ENCODE assay signal across 9 cellular contexts in the genomic region with DNA sequence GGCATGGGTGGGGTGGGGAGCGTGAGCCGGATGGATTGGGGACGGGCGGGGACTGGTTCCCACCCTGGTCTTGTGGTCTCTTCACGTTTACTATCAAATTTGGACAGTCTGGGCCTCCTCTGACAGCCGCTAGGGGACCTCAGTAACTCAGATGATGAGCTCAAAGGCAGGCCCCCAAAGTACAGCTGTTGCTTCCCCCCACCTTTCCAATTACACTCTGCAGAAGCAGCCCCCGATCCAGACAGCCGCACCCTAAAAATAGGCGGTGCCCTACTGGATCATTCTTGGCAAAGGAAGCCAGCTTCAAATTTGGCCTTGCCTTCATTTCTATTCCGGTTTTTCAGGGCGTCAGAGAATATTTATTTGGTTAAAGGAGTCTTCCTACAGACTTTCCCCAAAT. TPM values are rescaled to one million over a fixed set of nuclear protein-coding genes. Genes with fewer than 3 reads are reported as not detected.
DNase-seq lines count a peak whose midpoint lies in the region; ATAC-seq, FAIRE-seq and TF ChIP-seq lines count a peak whose summit lies in the region.
"Had no signal": no experiment of that assay in that cellular context is flagged by ENCODE, and none has a peak within 500 bp of the region (broad histone marks: within the 10 kb centered on the region; RNA-seq: fewer than 3 reads in every experiment).

No MANE protein-coding gene starts in this region.

- FAIRE-seq in endothelial cell of umbilical vein (lab: Jason Lieb, UNC) = no peak

- peaks cover 13% of the 10 kb centered on the region for H3F3A ChIP-seq in neural progenitor cell (ENCODE audit: low read depth)

- H3K27ac ChIP-seq in endothelial cell of umbilical vein (ENCODE audit: insufficient read depth, low read depth, low read length) (no peak overlapping the region), neural progenitor cell (no peak overlapping the region)
- H3K27ac ChIP-seq: 22Rv1 had no signal

- CTCF ChIA-PET in endothelial cell of umbilical vein (lab: Charles Lee) = interaction anchor here (0.9 to 2.4 kb wide), 23 partner anchors 9 to 886 kb away, joined by 3 to 30 read pairs (median 4); no protein-coding TSS in a partner anchor

- H3K79me2 ChIP-seq in endothelial cell of umbilical vein (ENCODE audit: control insufficient read depth, insufficient read depth, low read length) (peaks cover 28% of the 10 kb centered on the region), neural progenitor cell (ENCODE audit: low read depth) (peaks cover 12% of the 10 kb centered on the region)

- ATAC-seq in HG03097 (IDR thresholded peaks at IDR 0.05; ENCODE audit: low FRiP score, unreplicated experiment) = no peak

- peak; percentile 40 for DNase-seq in NCI-H1694 treated with DMSO at 0.1 percent for 48 hours (lab: John Stamatoyannopoulos, UW)
- no peak for DNase-seq in NCI-H1694 (lab: John Stamatoyannopoulos, UW)
- peak in 3 of 5 experiments; percentile 14 to 56 (median 53) for DNase-seq in T-helper 2 cell
- DNase-seq in endothelial cell of umbilical vein (ENCODE audit: low read depth, low spot score) = peak; percentile 45
- peak; percentile 58 for DNase-seq in neural progenitor cell (ENCODE audit: low spot score)
- no peak for DNase-seq in midbrain (lab: John Stamatoyannopoulos, UW)
- no peak for DNase-seq in NCI-H1048 (lab: John Stamatoyannopoulos, UW)

- H3K4me3 ChIP-seq in endothelial cell of umbilical vein (replicated peaks in 1 of 3; ENCODE audit: insufficient read depth in 1 of 3, low read depth in 1 of 3, low read length in 3 of 3) (no peak overlapping the region), neural progenitor cell (no peak overlapping the region)

- no peaks in the 10 kb centered on the region for H3K27me3 ChIP-seq in endothelial cell of umbilical vein (ENCODE audit: control insufficient read depth in 2 of 2, insufficient read depth in 2 of 2, low read length in 2 of 2)
- H3K27me3 ChIP-seq in neural progenitor cell = peaks cover 41% of the 10 kb centered on the region

- POLR2A ChIA-PET in endothelial cell of umbilical vein (lab: Charles Lee) = interaction anchor here (0.9 to 1.5 kb wide), 2 partner anchors 13 to 128 kb away, joined by 4 read pairs; no protein-coding TSS in a partner anchor

- H3K36me3 Mint-ChIP-seq in neural progenitor cell = no peaks in the 10 kb centered on the region

- H3K9me3 Mint-ChIP-seq in neural progenitor cell = no peaks in the 10 kb centered on the region

- intact Hi-C loops in endothelial cell of umbilical vein (cut with micrococcal nuclease) = loop anchor here (5.0 kb wide), 3 partner anchors 586 to 881 kb away; no protein-coding TSS in a partner anchor

- H3K36me3 ChIP-seq in endothelial cell of umbilical vein (ENCODE audit: control insufficient read depth in 2 of 2, extremely low read depth in 1 of 2, insufficient read depth in 2 of 2, low read length in 2 of 2) = no peaks in the 10 kb centered on the region
- no peaks in the 10 kb centered on the region for H3K36me3 ChIP-seq in neural progenitor cell

- peaks cover 25% of the 10 kb centered on the region for H3K4me1 ChIP-seq in endothelial cell of umbilical vein (ENCODE audit: control insufficient read depth, extremely low read depth, insufficient read depth, low read length)
- peaks cover 12% of the 10 kb centered on the region for H3K4me1 ChIP-seq in neural progenitor cell

- H3K4me2 ChIP-seq in endothelial cell of umbilical vein (ENCODE audit: insufficient read depth, low read length) (no peak overlapping the region), neural progenitor cell (no peak overlapping the region)

- no peak overlapping the region for H3K9ac ChIP-seq in endothelial cell of umbilical vein (replicated peaks; ENCODE audit: extremely low read depth, insufficient read depth, low read length)
- no peak overlapping the region for H3K9ac ChIP-seq in neural progenitor cell

- H3K9me1 ChIP-seq in endothelial cell of umbilical vein (replicated peaks; ENCODE audit: control insufficient read depth, extremely low read depth, insufficient read depth, low read length) = no peaks in the 10 kb centered on the region

- peaks cover 21% of the 10 kb centered on the region for H3K4me1 Mint-ChIP-seq in neural progenitor cell

- TF ChIP-seq POLR2A in endothelial cell of umbilical vein (IDR thresholded peaks at IDR 0.05; ENCODE audit: low read depth, low read length) = no peak

- H2AFZ ChIP-seq in endothelial cell of umbilical vein (ENCODE audit: low read depth, low read length) (no peak overlapping the region), neural progenitor cell (replicated peaks) (no peak overlapping the region)

- H3K27ac Mint-ChIP-seq in neural progenitor cell = no peak overlapping the region

- H3K9me3 ChIP-seq in endothelial cell of umbilical vein (replicated peaks; ENCODE audit: control insufficient read depth, insufficient read depth, low read length) (no peaks in the 10 kb centered on the region), neural progenitor cell (ENCODE audit: low read depth) (no peaks in the 10 kb centered on the region)

- peak overlapping the region; percentile 91 for H3K4me3 Mint-ChIP-seq in neural progenitor cell

- H4K20me1 ChIP-seq in endothelial cell of umbilical vein (replicated peaks; ENCODE audit: control insufficient read depth, extremely low read depth, insufficient read depth, low read length) (no peaks in the 10 kb centered on the region), neural progenitor cell (ENCODE audit: low read depth) (peaks cover 13% of the 10 kb centered on the region)

- TF ChIP-seq CTCF in endothelial cell of umbilical vein (IDR thresholded peaks at IDR 0.05; ENCODE audit: extremely low read depth in 1 of 2, insufficient read depth in 1 of 2, low read depth in 1 of 2, low read length in 2 of 2) (peak; percentile 39 to 61), neural progenitor cell (IDR thresholded peaks at IDR 0.05) (peak; percentile 60)

- BruUV-seq in endothelial cell of umbilical vein (replicated peaks; lab: Mats Ljungman, UMichigan) = no TSS peak

- H3K27me3 Mint-ChIP-seq in neural progenitor cell (ENCODE audit: insufficient read depth, low read depth) = no peaks in the 10 kb centered on the region

- dilution Hi-C loops in endothelial cell of umbilical vein (cut with MboI; ENCODE audit: extremely low pct_ligation_motif_present, low sequenced_read_pairs) = no loop called here

TF ChIP-seq in endothelial cell of umbilical vein, 7 proteins besides CTCF, POLR2A, EP300 and RAD21:
- TF ChIP-seq, protein P1, sequence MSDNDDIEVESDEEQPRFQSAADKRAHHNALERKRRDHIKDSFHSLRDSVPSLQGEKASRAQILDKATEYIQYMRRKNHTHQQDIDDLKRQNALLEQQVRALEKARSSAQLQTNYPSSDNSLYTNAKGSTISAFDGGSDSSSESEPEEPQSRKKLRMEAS (IDR thresholded peaks at IDR 0.05; ENCODE audit: insufficient read depth, insufficient read length) = no peak
- TF ChIP-seq FOS (IDR thresholded peaks at IDR 0.05; ENCODE audit: borderline replicate concordance, insufficient read depth, low read length) = no peak
- TF ChIP-seq EZH2 (IDR thresholded peaks at IDR 0.05; ENCODE audit: borderline replicate concordance, low read depth, low read length, severe bottlenecking) = no peak
- no peak for TF ChIP-seq POLR2AphosphoS5 (IDR thresholded peaks at IDR 0.05; ENCODE audit: insufficient read depth, low read depth, low read length)
- TF ChIP-seq MYC (IDR thresholded peaks at IDR 0.05; ENCODE audit: low read depth, low read length) = no peak
- no peak for TF ChIP-seq GATA2 (IDR thresholded peaks at IDR 0.05; ENCODE audit: insufficient read depth, insufficient read length, low read depth, low read length)
- no peak for TF ChIP-seq JUN (IDR thresholded peaks at IDR 0.05; ENCODE audit: borderline replicate concordance, insufficient read depth, insufficient read length, low read depth)

RNA-seq across cellular contexts. Expression of a gene that starts 1.9 kb away (rescaled TPM):
- total RNA-seq in endothelial cell of umbilical vein (47.6 and 48.5 TPM in 2 replicates), neural progenitor cell (ENCODE audit: low replicate concordance) (3.7 and 3.8 TPM in 2 replicates)
- polyA plus RNA-seq in endothelial cell of umbilical vein = 44.7 and 46.6 TPM in 2 replicates
- polyA plus RNA-seq in endothelial cell of umbilical vein (2011; cell fraction: cytosol; rRNA removed) = 26.5 and 27.1 TPM in 2 replicates
- polyA plus RNA-seq in endothelial cell of umbilical vein (2011; cell fraction: nucleus; rRNA removed) = 50.3 and 58.3 TPM in 2 replicates
- 28.4 and 38.6 TPM in 2 replicates for polyA plus RNA-seq in endothelial cell of umbilical vein (2012)
- 143 and 150 TPM in 2 replicates for polyA minus RNA-seq in endothelial cell of umbilical vein
- 3.6 TPM for polyA minus RNA-seq in endothelial cell of umbilical vein (2011; cell fraction: cytosol; rRNA and poly(A)+ RNA removed)
- 136 and 154 TPM in 2 replicates for polyA minus RNA-seq in endothelial cell of umbilical vein (2011; cell fraction: nucleus; rRNA and poly(A)+ RNA removed)

Comparison
In these comparisons a context has a peak if more than half of its experiments do, and no peak if none do; other contexts are left out.
1. DNase-seq: peak in NCI-H1694 treated with DMSO at 0.1 percent for 48 hours (single experiment), T-helper 2 cell (3 of 5), endothelial cell of umbilical vein (single experiment) and neural progenitor cell (single experiment); none in NCI-H1694 (single experiment), midbrain (single experiment) and NCI-H1048 (single experiment).
2. RNA of a gene that starts 1.9 kb away (total RNA-seq): 47.6 to 48.5 TPM in endothelial cell of umbilical vein; 3.7 to 3.8 TPM in neural progenitor cell; every median in the first group is over 10 times any median in the second.